In genomic region chr2:75098856-75099255, GRCh38 we compare ENCODE assay signal across 8 cellular contexts.
DNase-seq lines count a peak whose midpoint lies in the region; ATAC-seq, FAIRE-seq and TF ChIP-seq lines count a peak whose summit lies in the region.

No MANE protein-coding gene starts in this region.

- POLR2A ChIA-PET in AG04449 (lab: Yijun Ruan, JAX) = interaction anchor here (0.7 kb wide), 1 partner anchor 262 kb away, joined by 3 read pairs; no protein-coding TSS in a partner anchor

- 22 to 49% methylated on average over 2 of the region's 2 CpGs for WGBS in esophagus squamous epithelium, 2 donors
- WGBS in pancreas, 2 donors = 41 to 44% methylated on average over 2 of the region's 2 CpGs

- ATAC-seq in GM18511 (IDR thresholded peaks at IDR 0.05; ENCODE audit: unreplicated experiment) = peak; percentile 57
- no peak for ATAC-seq in HG03432 (IDR thresholded peaks at IDR 0.05; ENCODE audit: unreplicated experiment)
- no peak for ATAC-seq in pancreas

- peak overlapping the region; percentile 15; the same call in 1 of the 2 replicates for H3K4me2 ChIP-seq in OCI-LY3 (ENCODE audit: low read length)

- no peak overlapping the region for H3K9ac ChIP-seq in OCI-LY3 (ENCODE audit: low read length)

- no peak overlapping the region for H2AFZ ChIP-seq in OCI-LY3 (ENCODE audit: low read depth, low read length)

- H3K9me3 ChIP-seq in OCI-LY3 (ENCODE audit: insufficient read depth, low read length) (0 out of 2 replicates have a peak, but pooled peaks cover 3% of the 10 kb centered on the region), esophagus squamous epithelium (no peaks in the 10 kb centered on the region), pancreas (no peaks in the 10 kb centered on the region)

- peak; percentile 54 for TF ChIP-seq CTCF in AG04449 (IDR thresholded peaks at IDR 0.05; ENCODE audit: insufficient read depth, low read length, missing control alignments)
- peak; percentile 51 for TF ChIP-seq CTCF in OCI-LY3 (IDR thresholded peaks at IDR 0.05; ENCODE audit: low read depth, low read length)
- TF ChIP-seq CTCF in fibroblast of pulmonary artery (IDR thresholded peaks at IDR 0.05; ENCODE audit: low read length, missing control alignments) = peak; percentile 65
- no peak for TF ChIP-seq CTCF in esophagus squamous epithelium (IDR thresholded peaks at IDR 0.05)
- TF ChIP-seq CTCF in pancreas (IDR thresholded peaks at IDR 0.05) = no peak

- intact Hi-C loops in esophagus squamous epithelium (cut with DNase I) = no loop called here
- intact Hi-C loops in pancreas (cut with DNase I) = no loop called here

- no peak for TF ChIP-seq POLR2A in esophagus squamous epithelium (IDR thresholded peaks at IDR 0.05)

- no peak for DNase-seq in AG04449 (ENCODE audit: low read depth, low spot score)
- peak; percentile 55 for DNase-seq in fibroblast of pulmonary artery (ENCODE audit: low read depth)
- no peak for DNase-seq in esophagus squamous epithelium (lab: John Stamatoyannopoulos, UW)
- DNase-seq in activated effector memory CD4-positive, alpha-beta T cell treated with Interleukin-2 at 50 U/mL for 16 hours = no peak
- DNase-seq in pancreas = no peak

- H4K20me1 ChIP-seq in OCI-LY3 (ENCODE audit: insufficient read depth, low read length) = no peaks in the 10 kb centered on the region

- CTCF ChIA-PET in AG04449 (lab: Yijun Ruan, JAX) = interaction anchor here (0.6 to 2.3 kb wide), 17 partner anchors 9 to 650 kb away, joined by 3 to 8 read pairs (median 4); partner anchors contain the start of gene TACR1

- peaks cover 16% of the 10 kb centered on the region; the same call in 1 of the 2 replicates for H3K27me3 ChIP-seq in OCI-LY3 (ENCODE audit: low read depth, low read length)
- no peaks in the 10 kb centered on the region for H3K27me3 ChIP-seq in esophagus squamous epithelium
- no peaks in the 10 kb centered on the region for H3K27me3 ChIP-seq in pancreas

- no peak overlapping the region for H3K4me3 ChIP-seq in AG04449 (ENCODE audit: low read depth, low read length)
- no peak overlapping the region for H3K4me3 ChIP-seq in OCI-LY3 (ENCODE audit: low read length)
- no peak overlapping the region for H3K4me3 ChIP-seq in fibroblast of pulmonary artery (replicated peaks; ENCODE audit: low read depth, low read length)
- H3K4me3 ChIP-seq in esophagus squamous epithelium = no peak overlapping the region
- H3K4me3 ChIP-seq in pancreas = no peak overlapping the region

- H3K4me1 ChIP-seq in OCI-LY3 (ENCODE audit: low read length) (no peaks in the 10 kb centered on the region), esophagus squamous epithelium (no peaks in the 10 kb centered on the region), pancreas (no peaks in the 10 kb centered on the region)

- FAIRE-seq in pancreas (lab: Jason Lieb, UNC) = no peak

- H3K36me3 ChIP-seq in OCI-LY3 (replicated peaks; ENCODE audit: low read depth, low read length) (no peaks in the 10 kb centered on the region), esophagus squamous epithelium (no peaks in the 10 kb centered on the region), pancreas (no peaks in the 10 kb centered on the region)

- H3K79me2 ChIP-seq in OCI-LY3 (ENCODE audit: low read length) = no peaks in the 10 kb centered on the region

- H3K27ac ChIP-seq in OCI-LY3 (ENCODE audit: low read length) = no peak overlapping the region
- no peak overlapping the region for H3K27ac ChIP-seq in esophagus squamous epithelium
- H3K27ac ChIP-seq in pancreas = no peak overlapping the region

Comparison
In these comparisons a context has a peak if more than half of its experiments do, and no peak if none do; other contexts are left out.
1. CTCF ChIP-seq: peak in AG04449 (single experiment), OCI-LY3 (single experiment) and fibroblast of pulmonary artery (single experiment); none in esophagus squamous epithelium (0 of 6) and pancreas (0 of 4).